Comparison of ENCODE assay signal across 1 cellular context in the genomic region with DNA sequence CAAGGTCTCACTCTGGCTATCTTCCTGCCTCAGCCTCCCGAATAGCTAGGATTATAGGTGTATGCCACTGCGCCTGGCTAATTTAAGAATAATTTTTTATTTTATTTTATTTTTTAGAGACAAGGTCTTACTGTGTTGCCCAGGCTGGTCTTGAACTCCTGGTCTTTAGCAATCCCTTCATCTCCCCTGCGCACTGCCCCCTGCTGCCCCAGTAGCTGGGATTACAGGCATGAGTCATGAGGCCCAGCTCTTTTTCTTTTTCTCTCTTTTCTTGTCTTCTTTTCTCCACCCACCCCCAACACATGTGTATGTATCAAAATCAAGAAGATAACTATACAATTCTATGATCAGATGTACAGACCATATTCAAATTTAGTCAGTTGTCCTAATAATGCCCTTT.
A peak's percentile ranks its signal among the peaks of the same experiment; 100 is the strongest.
TF ChIP-seq lines count a peak whose summit lies in the region.

No MANE protein-coding gene starts in this region.

TF ChIP-seq in K562, 482 proteins besides CTCF, POLR2A, EP300 and RAD21:
- TF ChIP-seq ARID1B (IDR thresholded peaks at IDR 0.05) (peak; percentile 24; the same call in 1 of the 2 replicates), PHB (CRISPR knock-in tag; IDR thresholded peaks at IDR 0.05) (no peak), KDM4B (IDR thresholded peaks at IDR 0.05; ENCODE audit: borderline replicate concordance in 2 of 2, low read depth in 1 of 2) (no peak), BCOR (IDR thresholded peaks at IDR 0.05) (0 out of 2 replicates have a peak, but pooled peaks have one; percentile 32), MAFK (IDR thresholded peaks at IDR 0.05; ENCODE audit: low read length) (no peak), DIDO1 (tag; IDR thresholded peaks at IDR 0.05; ENCODE audit: low read depth) (no peak), FOSL1 (tag; conservative IDR thresholded peaks at IDR 0.05) (peak; percentile 64), HLTF (IDR thresholded peaks at IDR 0.05) (0 out of 2 replicates have a peak, but pooled peaks have one; percentile 4), ZFX (CRISPR knock-in tag; IDR thresholded peaks at IDR 0.05) (no peak), ZNF766 (CRISPR knock-in tag; conservative IDR thresholded peaks at IDR 0.05) (no peak), JUND (IDR thresholded peaks at IDR 0.05; ENCODE audit: borderline replicate concordance, low read depth, low read length) (peak; percentile 80), JUND (tag; IDR thresholded peaks at IDR 0.05; ENCODE audit: borderline replicate concordance, low read depth, low read length) (peak; percentile 32; the same call in 1 of the 3 replicates), CBFA2T2 (conservative IDR thresholded peaks at IDR 0.05) (no peak), ZFP36 (IDR thresholded peaks at IDR 0.05; ENCODE audit: low read depth, low read length, partially characterized antibody) (no peak), ASH1L (IDR thresholded peaks at IDR 0.05; ENCODE audit: borderline replicate concordance, low read depth, partially characterized antibody) (no peak), NUFIP1 (IDR thresholded peaks at IDR 0.05; ENCODE audit: partially characterized antibody) (no peak), NFIC (IDR thresholded peaks at IDR 0.05) (no peak)
- TF ChIP-seq, protein P1, sequence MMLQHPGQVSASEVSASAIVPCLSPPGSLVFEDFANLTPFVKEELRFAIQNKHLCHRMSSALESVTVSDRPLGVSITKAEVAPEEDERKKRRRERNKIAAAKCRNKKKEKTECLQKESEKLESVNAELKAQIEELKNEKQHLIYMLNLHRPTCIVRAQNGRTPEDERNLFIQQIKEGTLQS (IDR thresholded peaks at IDR 0.05), result peak; percentile 70
- TF ChIP-seq, protein P1 (CRISPR knock-in tag; conservative IDR thresholded peaks at IDR 0.05), result no peak
- TF ChIP-seq, protein P2, sequence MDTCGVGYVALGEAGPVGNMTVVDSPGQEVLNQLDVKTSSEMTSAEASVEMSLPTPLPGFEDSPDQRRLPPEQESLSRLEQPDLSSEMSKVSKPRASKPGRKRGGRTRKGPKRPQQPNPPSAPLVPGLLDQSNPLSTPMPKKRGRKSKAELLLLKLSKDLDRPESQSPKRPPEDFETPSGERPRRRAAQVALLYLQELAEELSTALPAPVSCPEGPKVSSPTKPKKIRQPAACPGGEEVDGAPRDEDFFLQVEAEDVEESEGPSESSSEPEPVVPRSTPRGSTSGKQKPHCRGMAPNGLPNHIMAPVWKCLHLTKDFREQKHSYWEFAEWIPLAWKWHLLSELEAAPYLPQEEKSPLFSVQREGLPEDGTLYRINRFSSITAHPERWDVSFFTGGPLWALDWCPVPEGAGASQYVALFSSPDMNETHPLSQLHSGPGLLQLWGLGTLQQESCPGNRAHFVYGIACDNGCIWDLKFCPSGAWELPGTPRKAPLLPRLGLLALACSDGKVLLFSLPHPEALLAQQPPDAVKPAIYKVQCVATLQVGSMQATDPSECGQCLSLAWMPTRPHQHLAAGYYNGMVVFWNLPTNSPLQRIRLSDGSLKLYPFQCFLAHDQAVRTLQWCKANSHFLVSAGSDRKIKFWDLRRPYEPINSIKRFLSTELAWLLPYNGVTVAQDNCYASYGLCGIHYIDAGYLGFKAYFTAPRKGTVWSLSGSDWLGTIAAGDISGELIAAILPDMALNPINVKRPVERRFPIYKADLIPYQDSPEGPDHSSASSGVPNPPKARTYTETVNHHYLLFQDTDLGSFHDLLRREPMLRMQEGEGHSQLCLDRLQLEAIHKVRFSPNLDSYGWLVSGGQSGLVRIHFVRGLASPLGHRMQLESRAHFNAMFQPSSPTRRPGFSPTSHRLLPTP (IDR thresholded peaks at IDR 0.05; ENCODE audit: borderline replicate concordance, extremely low read depth, insufficient read length), result peak; percentile 20
- TF ChIP-seq, protein P3, sequence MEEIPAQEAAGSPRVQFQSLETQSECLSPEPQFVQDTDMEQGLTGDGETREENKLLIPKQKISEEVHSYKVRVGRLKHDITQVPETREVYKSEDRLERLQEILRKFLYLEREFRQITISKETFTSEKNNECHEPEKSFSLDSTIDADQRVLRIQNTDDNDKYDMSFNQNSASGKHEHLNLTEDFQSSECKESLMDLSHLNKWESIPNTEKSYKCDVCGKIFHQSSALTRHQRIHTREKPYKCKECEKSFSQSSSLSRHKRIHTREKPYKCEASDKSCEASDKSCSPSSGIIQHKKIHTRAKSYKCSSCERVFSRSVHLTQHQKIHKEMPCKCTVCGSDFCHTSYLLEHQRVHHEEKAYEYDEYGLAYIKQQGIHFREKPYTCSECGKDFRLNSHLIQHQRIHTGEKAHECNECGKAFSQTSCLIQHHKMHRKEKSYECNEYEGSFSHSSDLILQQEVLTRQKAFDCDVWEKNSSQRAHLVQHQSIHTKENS (CRISPR knock-in tag; IDR thresholded peaks at IDR 0.05), result no peak
- TF ChIP-seq, protein P4, sequence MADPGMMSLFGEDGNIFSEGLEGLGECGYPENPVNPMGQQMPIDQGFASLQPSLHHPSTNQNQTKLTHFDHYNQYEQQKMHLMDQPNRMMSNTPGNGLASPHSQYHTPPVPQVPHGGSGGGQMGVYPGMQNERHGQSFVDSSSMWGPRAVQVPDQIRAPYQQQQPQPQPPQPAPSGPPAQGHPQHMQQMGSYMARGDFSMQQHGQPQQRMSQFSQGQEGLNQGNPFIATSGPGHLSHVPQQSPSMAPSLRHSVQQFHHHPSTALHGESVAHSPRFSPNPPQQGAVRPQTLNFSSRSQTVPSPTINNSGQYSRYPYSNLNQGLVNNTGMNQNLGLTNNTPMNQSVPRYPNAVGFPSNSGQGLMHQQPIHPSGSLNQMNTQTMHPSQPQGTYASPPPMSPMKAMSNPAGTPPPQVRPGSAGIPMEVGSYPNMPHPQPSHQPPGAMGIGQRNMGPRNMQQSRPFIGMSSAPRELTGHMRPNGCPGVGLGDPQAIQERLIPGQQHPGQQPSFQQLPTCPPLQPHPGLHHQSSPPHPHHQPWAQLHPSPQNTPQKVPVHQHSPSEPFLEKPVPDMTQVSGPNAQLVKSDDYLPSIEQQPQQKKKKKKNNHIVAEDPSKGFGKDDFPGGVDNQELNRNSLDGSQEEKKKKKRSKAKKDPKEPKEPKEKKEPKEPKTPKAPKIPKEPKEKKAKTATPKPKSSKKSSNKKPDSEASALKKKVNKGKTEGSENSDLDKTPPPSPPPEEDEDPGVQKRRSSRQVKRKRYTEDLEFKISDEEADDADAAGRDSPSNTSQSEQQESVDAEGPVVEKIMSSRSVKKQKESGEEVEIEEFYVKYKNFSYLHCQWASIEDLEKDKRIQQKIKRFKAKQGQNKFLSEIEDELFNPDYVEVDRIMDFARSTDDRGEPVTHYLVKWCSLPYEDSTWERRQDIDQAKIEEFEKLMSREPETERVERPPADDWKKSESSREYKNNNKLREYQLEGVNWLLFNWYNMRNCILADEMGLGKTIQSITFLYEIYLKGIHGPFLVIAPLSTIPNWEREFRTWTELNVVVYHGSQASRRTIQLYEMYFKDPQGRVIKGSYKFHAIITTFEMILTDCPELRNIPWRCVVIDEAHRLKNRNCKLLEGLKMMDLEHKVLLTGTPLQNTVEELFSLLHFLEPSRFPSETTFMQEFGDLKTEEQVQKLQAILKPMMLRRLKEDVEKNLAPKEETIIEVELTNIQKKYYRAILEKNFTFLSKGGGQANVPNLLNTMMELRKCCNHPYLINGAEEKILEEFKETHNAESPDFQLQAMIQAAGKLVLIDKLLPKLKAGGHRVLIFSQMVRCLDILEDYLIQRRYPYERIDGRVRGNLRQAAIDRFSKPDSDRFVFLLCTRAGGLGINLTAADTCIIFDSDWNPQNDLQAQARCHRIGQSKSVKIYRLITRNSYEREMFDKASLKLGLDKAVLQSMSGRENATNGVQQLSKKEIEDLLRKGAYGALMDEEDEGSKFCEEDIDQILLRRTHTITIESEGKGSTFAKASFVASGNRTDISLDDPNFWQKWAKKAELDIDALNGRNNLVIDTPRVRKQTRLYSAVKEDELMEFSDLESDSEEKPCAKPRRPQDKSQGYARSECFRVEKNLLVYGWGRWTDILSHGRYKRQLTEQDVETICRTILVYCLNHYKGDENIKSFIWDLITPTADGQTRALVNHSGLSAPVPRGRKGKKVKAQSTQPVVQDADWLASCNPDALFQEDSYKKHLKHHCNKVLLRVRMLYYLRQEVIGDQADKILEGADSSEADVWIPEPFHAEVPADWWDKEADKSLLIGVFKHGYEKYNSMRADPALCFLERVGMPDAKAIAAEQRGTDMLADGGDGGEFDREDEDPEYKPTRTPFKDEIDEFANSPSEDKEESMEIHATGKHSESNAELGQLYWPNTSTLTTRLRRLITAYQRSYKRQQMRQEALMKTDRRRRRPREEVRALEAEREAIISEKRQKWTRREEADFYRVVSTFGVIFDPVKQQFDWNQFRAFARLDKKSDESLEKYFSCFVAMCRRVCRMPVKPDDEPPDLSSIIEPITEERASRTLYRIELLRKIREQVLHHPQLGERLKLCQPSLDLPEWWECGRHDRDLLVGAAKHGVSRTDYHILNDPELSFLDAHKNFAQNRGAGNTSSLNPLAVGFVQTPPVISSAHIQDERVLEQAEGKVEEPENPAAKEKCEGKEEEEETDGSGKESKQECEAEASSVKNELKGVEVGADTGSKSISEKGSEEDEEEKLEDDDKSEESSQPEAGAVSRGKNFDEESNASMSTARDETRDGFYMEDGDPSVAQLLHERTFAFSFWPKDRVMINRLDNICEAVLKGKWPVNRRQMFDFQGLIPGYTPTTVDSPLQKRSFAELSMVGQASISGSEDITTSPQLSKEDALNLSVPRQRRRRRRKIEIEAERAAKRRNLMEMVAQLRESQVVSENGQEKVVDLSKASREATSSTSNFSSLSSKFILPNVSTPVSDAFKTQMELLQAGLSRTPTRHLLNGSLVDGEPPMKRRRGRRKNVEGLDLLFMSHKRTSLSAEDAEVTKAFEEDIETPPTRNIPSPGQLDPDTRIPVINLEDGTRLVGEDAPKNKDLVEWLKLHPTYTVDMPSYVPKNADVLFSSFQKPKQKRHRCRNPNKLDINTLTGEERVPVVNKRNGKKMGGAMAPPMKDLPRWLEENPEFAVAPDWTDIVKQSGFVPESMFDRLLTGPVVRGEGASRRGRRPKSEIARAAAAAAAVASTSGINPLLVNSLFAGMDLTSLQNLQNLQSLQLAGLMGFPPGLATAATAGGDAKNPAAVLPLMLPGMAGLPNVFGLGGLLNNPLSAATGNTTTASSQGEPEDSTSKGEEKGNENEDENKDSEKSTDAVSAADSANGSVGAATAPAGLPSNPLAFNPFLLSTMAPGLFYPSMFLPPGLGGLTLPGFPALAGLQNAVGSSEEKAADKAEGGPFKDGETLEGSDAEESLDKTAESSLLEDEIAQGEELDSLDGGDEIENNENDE (IDR thresholded peaks at IDR 0.05; ENCODE audit: low read depth, low read length), result no peak
- TF ChIP-seq, protein P5, sequence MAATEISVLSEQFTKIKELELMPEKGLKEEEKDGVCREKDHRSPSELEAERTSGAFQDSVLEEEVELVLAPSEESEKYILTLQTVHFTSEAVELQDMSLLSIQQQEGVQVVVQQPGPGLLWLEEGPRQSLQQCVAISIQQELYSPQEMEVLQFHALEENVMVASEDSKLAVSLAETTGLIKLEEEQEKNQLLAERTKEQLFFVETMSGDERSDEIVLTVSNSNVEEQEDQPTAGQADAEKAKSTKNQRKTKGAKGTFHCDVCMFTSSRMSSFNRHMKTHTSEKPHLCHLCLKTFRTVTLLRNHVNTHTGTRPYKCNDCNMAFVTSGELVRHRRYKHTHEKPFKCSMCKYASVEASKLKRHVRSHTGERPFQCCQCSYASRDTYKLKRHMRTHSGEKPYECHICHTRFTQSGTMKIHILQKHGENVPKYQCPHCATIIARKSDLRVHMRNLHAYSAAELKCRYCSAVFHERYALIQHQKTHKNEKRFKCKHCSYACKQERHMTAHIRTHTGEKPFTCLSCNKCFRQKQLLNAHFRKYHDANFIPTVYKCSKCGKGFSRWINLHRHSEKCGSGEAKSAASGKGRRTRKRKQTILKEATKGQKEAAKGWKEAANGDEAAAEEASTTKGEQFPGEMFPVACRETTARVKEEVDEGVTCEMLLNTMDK (IDR thresholded peaks at IDR 0.05; ENCODE audit: borderline replicate concordance, insufficient read depth, low read depth, low read length, poor library complexity, severe bottlenecking), result peak; percentile 49
